ENCODE assay signal across 24 cellular contexts in genomic region chr16:58332997-58333700, GRCh38. TPM values are rescaled to one million over a fixed set of nuclear protein-coding genes. Genes with fewer than 3 reads are reported as not detected.
A peak's percentile ranks its signal among the peaks of the same experiment; 100 is the strongest.
DNase-seq lines count a peak whose midpoint lies in the region; ATAC-seq, FAIRE-seq and TF ChIP-seq lines count a peak whose summit lies in the region.
"Had no signal": no experiment of that assay in that cellular context is flagged by ENCODE, and none has a peak within 500 bp of the region (broad histone marks: within the 10 kb centered on the region; RNA-seq: fewer than 3 reads in every experiment).

No MANE protein-coding gene starts in this region.

- H3K9me3 ChIP-seq in H1 (ENCODE audit: insufficient read depth in 2 of 2, low read depth in 1 of 2, low read length in 1 of 2) (no peaks in the 10 kb centered on the region), PC-9 (ENCODE audit: insufficient read depth, low read depth) (no peaks in the 10 kb centered on the region)
- H3K9me3 ChIP-seq: A549, BE2C, SJCRH30 had no signal

- 0 out of 2 replicates have a peak, but pooled peaks cover 1% of the 10 kb centered on the region for H3K23me2 ChIP-seq in H1 (ENCODE audit: low read depth, low read length)

- no peak overlapping the region for H3K14ac ChIP-seq in H1 (ENCODE audit: insufficient read length)

- H4K91ac ChIP-seq in H1 (replicated peaks; ENCODE audit: insufficient read length, low read length): peak overlapping the region; percentile 65

- H2BK12ac ChIP-seq in H1 (ENCODE audit: low read depth, low read length): peak overlapping the region; percentile 19; the same call in 1 of the 2 replicates

- TF ChIP-seq POLR2A in H1 (IDR thresholded peaks at IDR 0.05; ENCODE audit: control extremely low read depth in 1 of 2, low read depth in 2 of 2, low read length in 2 of 2): no peak

- H3K36me3 Mint-ChIP-seq in GM23338 (ENCODE audit: low read depth): no peaks in the 10 kb centered on the region

- H3K27me3 ChIP-seq in GM23338 (ENCODE audit: insufficient read depth): no peaks in the 10 kb centered on the region
- H3K27me3 ChIP-seq in H1 (replicated peaks in 1 of 4; ENCODE audit: control insufficient read depth in 3 of 4, extremely low read depth in 1 of 4, insufficient read depth in 3 of 4, low read length in 3 of 4): no peaks in the 10 kb centered on the region
- no peaks in the 10 kb centered on the region for H3K27me3 ChIP-seq in PC-9 (ENCODE audit: insufficient read depth, low read depth)
- H3K27me3 ChIP-seq: SJCRH30 had no signal

- H4K20me1 ChIP-seq in GM23338 (replicated peaks; ENCODE audit: insufficient read depth) (no peaks in the 10 kb centered on the region), H1 (replicated peaks in 1 of 2; ENCODE audit: control insufficient read depth in 1 of 2, insufficient read depth in 2 of 2, low read length in 2 of 2) (no peaks in the 10 kb centered on the region), PC-9 (ENCODE audit: insufficient read depth) (no peaks in the 10 kb centered on the region)

- intact Hi-C loops in PC-9 (cut with micrococcal nuclease; ENCODE audit: unreplicated experiment): loop anchor here (10.0 kb wide), 1 partner anchor 422 kb away; no protein-coding TSS in a partner anchor

- H3K4me3 Mint-ChIP-seq in GM23338: no peak overlapping the region

- H3K4me2 ChIP-seq in GM23338: no peak overlapping the region
- H3K4me2 ChIP-seq in H1 (ENCODE audit: insufficient read depth in 1 of 2, low read depth in 2 of 2, low read length in 2 of 2): no peak overlapping the region
- no peak overlapping the region for H3K4me2 ChIP-seq in PC-9
- H3K4me2 ChIP-seq: A549, KMS-11 had no signal

- FAIRE-seq in H1 (lab: Jason Lieb, UNC): no peak
- FAIRE-seq: A549, GM12892, RCC 7860 had no signal

- POLR2A ChIA-PET in H1 (lab: Charles Lee; ENCODE audit: partially characterized antibody): interaction anchor here (0.6 to 1.3 kb wide), 2 partner anchors 59 to 432 kb away, joined by 3 read pairs; partner anchors contain the start of gene GINS3
- POLR2A ChIA-PET in PC-9 (lab: Charles Lee; ENCODE audit: unreplicated experiment): no interaction called here

- no peak for TF ChIP-seq RAD21 in H1 (IDR thresholded peaks at IDR 0.05 in 1 of 2, conservative IDR thresholded peaks at IDR 0.05 in 1 of 2; ENCODE audit: low read depth in 2 of 2, low read length in 2 of 2)

- peak; percentile 61 for ATAC-seq in GM23338
- ATAC-seq in HG02852 (IDR thresholded peaks at IDR 0.05; ENCODE audit: unreplicated experiment): no peak

- H2BK15ac ChIP-seq in H1 (ENCODE audit: low read length): no peak overlapping the region

- H3K79me2 ChIP-seq in GM23338 (replicated peaks; ENCODE audit: insufficient read depth): no peaks in the 10 kb centered on the region
- no peaks in the 10 kb centered on the region for H3K79me2 ChIP-seq in H1 (ENCODE audit: control insufficient read depth in 1 of 2, insufficient read depth in 2 of 2, low read length in 2 of 2)
- H3K79me2 ChIP-seq in PC-9 (ENCODE audit: low read depth): no peaks in the 10 kb centered on the region

- 70% methylated on average over 8 of the region's 9 CpGs; no CpG with 5 or more reads in 1 of the 2 experiments for WGBS in H1 (ENCODE audit: extremely low coverage in 1 of 2, insufficient coverage in 1 of 2, insufficient read length in 1 of 2, insufficient replicate concordance in 2 of 2, low coverage in 1 of 2, low lambda C conversion rate in 2 of 2, missing lambda C conversion rate in 1 of 2), 2 experiments

- peak overlapping the region; percentile 18 for H2BK120ac ChIP-seq in H1 (replicated peaks; ENCODE audit: low read depth, low read length)

- no peak overlapping the region for H3K23ac ChIP-seq in H1 (ENCODE audit: insufficient read length)

- no peak overlapping the region; the same call in 1 of the 2 replicates for H3K27ac ChIP-seq in GM23338 (ENCODE audit: low read depth)
- H3K27ac ChIP-seq in H1 (ENCODE audit: low read depth, low read length): no peak overlapping the region
- no peak overlapping the region for H3K27ac ChIP-seq in PC-9
- H3K27ac ChIP-seq: A549, GM23248, KMS-11, SJCRH30 had no signal

- H3K9me3 Mint-ChIP-seq in GM23338: no peaks in the 10 kb centered on the region

- no peak overlapping the region for H2AK5ac ChIP-seq in H1 (ENCODE audit: low read depth, low read length)

- CTCF ChIA-PET in H1 (lab: Charles Lee; ENCODE audit: partially characterized antibody): interaction anchor here (1.0 to 5.0 kb wide), 9 partner anchors 13 to 163 kb away, joined by 3 to 67 read pairs (median 4); partner anchors contain the start of gene PRSS54
- CTCF ChIA-PET in PC-9 (lab: Charles Lee): no interaction called here

- H3K9me2 ChIP-seq in GM23338 (ENCODE audit: insufficient read depth) (no peaks in the 10 kb centered on the region), PC-9 (ENCODE audit: insufficient read depth) (no peaks in the 10 kb centered on the region)

- H3K56ac ChIP-seq in H1 (replicated peaks; ENCODE audit: insufficient read length, low read depth, low read length): no peak overlapping the region

- peak overlapping the region; percentile 46 for H4K5ac ChIP-seq in H1 (ENCODE audit: insufficient read length, low read depth, low read length)

- no peak overlapping the region for H3K9ac ChIP-seq in H1 (replicated peaks in 1 of 4; ENCODE audit: extremely low read depth in 1 of 4, low read depth in 3 of 4, low read length in 3 of 4)
- H3K9ac ChIP-seq: GM23248, KMS-11 had no signal

- H3K18ac ChIP-seq in H1 (ENCODE audit: extremely low read depth, low read length): no peak overlapping the region; the same call in 1 of the 2 replicates

- no peak overlapping the region for H3K4me3 ChIP-seq in GM23338
- no peak overlapping the region for H3K4me3 ChIP-seq in H1 (ENCODE audit: extremely low read depth in 1 of 4, insufficient read depth in 2 of 4, low read depth in 3 of 4, low read length in 4 of 4)
- no peak overlapping the region for H3K4me3 ChIP-seq in PC-9
- H3K4me3 ChIP-seq: A549, GM23248, SJCRH30 had no signal

- no peak overlapping the region for H3K4ac ChIP-seq in H1 (replicated peaks; ENCODE audit: insufficient read length, low read depth, low read length)

- H4K8ac ChIP-seq in H1 (ENCODE audit: extremely low read depth, insufficient read depth, low read length): peak overlapping the region; percentile 35; the same call in 1 of the 2 replicates

- H3K36me3 ChIP-seq in GM23338 (ENCODE audit: insufficient read depth) (no peaks in the 10 kb centered on the region), H1 (ENCODE audit: control insufficient read depth in 2 of 4, insufficient read depth in 4 of 4, low read length in 3 of 4) (no peaks in the 10 kb centered on the region), PC-9 (ENCODE audit: low read depth) (no peaks in the 10 kb centered on the region)
- H3K36me3 ChIP-seq: BE2C, SJCRH30 had no signal

- no peak overlapping the region; the same call in 1 of the 2 replicates for H2BK5ac ChIP-seq in H1 (ENCODE audit: low read depth, low read length)

- no peaks in the 10 kb centered on the region for H3K79me1 ChIP-seq in H1 (ENCODE audit: low read depth, low read length)

- H3K27ac Mint-ChIP-seq in GM23338: no peak overlapping the region

- TF ChIP-seq EP300 in H1 (IDR thresholded peaks at IDR 0.05; ENCODE audit: borderline replicate concordance in 1 of 2, low read depth in 2 of 2, low read length in 2 of 2): no peak

- TF ChIP-seq CTCF in GM23338 (conservative IDR thresholded peaks at IDR 0.05; ENCODE audit: low read depth in 2 of 2) (no peak), H1 (IDR thresholded peaks at IDR 0.05; ENCODE audit: control extremely low read depth in 1 of 3, insufficient read depth in 1 of 3, low read depth in 1 of 3, low read length in 3 of 3) (no peak), PC-9 (conservative IDR thresholded peaks at IDR 0.05) (no peak)

- H3K4me1 ChIP-seq in GM23338 (ENCODE audit: insufficient read depth): peaks cover 32% of the 10 kb centered on the region
- peaks cover 2 to 10% (median 6%) of the 10 kb centered on the region in 4 experiments; a peak in 5 of 7 replicates for H3K4me1 ChIP-seq in H1 (replicated peaks in 1 of 4; ENCODE audit: control insufficient read depth in 3 of 4, insufficient read depth in 4 of 4, low read length in 3 of 4)
- peaks cover 41% of the 10 kb centered on the region for H3K4me1 ChIP-seq in PC-9 (replicated peaks; ENCODE audit: insufficient read depth)

- H2AFZ ChIP-seq in GM23338 (peak overlapping the region; percentile 88), H1 (ENCODE audit: low read length) (0 out of 2 replicates have a peak overlapping the region, but pooled peaks have one; percentile 33), PC-9 (no peak overlapping the region)
- H2AFZ ChIP-seq: GM23248 had no signal

- H3F3A ChIP-seq in GM23338 (replicated peaks; ENCODE audit: low read depth): 0 out of 2 replicates have a peak, but pooled peaks cover 3% of the 10 kb centered on the region
- H3F3A ChIP-seq in PC-9 (ENCODE audit: insufficient read depth, low read depth): peaks cover 26% of the 10 kb centered on the region; the same call in 1 of the 2 replicates

- BruUV-seq in PC-9 (replicated peaks; lab: Mats Ljungman, UMichigan): no TSS peak

- DNase-seq in GM23338 (ENCODE audit: low spot score) (peak; percentile 81), M059J (ENCODE audit: low read depth) (peak; percentile 12), H1 (ENCODE audit: low read depth in 1 of 2, low spot score in 2 of 2) (peak in 1 of 2 experiments; percentile 72), myocyte (ENCODE audit: low read depth) (peak; percentile 98), PC-9 (no peak), NCI-H2196 (lab: John Stamatoyannopoulos, UW; ENCODE audit: unreplicated experiment) (no peak), DMS53 treated with DMSO at 0.1 percent for 48 hours (lab: John Stamatoyannopoulos, UW; ENCODE audit: unreplicated experiment) (no peak)
- DNase-seq: BE2C, DND-41, NCI-H1105, NCI-H2029 treated with DMSO at 0.1 percent for 48 hours, NCI-H345, NCI-H524, NCI-H774, SJCRH30 had no signal

- peaks cover 3% of the 10 kb centered on the region for H3K27me3 Mint-ChIP-seq in GM23338 (ENCODE audit: insufficient read depth, low read depth, poor library complexity)

- H2BK20ac ChIP-seq in H1 (ENCODE audit: low read length): no peak overlapping the region

- peaks cover 27% of the 10 kb centered on the region for H3K4me1 Mint-ChIP-seq in GM23338

RNA-seq across cellular contexts. Expression of gene PRSS54, which starts 38.3 kb away (rescaled TPM):
- not detected in 2 replicates for total RNA-seq in GM23338 (2014; rRNA removed; shearing (Covaris generic))
- polyA plus RNA-seq in GM23338 (2016; fragmentation: Nextera tagmentation; extraction: Ambion mirVana): not detected in 2 replicates
- total RNA-seq in M059J (2014; rRNA removed; shearing (Covaris generic)): not detected in 2 replicates
- total RNA-seq in H1 (2021; fragmentation: NEBNext Ultra II Directional; extraction: Animal tissue kit (Norgen Biotek cat#: 25700)): not detected in 2 replicates
- polyA plus RNA-seq in H1 (2011; rRNA removed): not detected in 2 replicates
- not detected for polyA plus RNA-seq in H1 (2011; cell fraction: cytosol; rRNA removed)
- not detected for polyA plus RNA-seq in H1 (2011; cell fraction: nucleus; rRNA removed)
- not detected in 4 replicates for polyA plus RNA-seq in H1 (2012, experiment 1 of 2)
- not detected for polyA plus RNA-seq in H1 (2012, experiment 2 of 2)
- not detected for polyA plus RNA-seq in H1 (2013, experiment 1 of 2)
- not detected for polyA plus RNA-seq in H1 (2013, experiment 2 of 2)
- polyA minus RNA-seq in H1 (2011; rRNA and poly(A)+ RNA removed): 0.10 TPM in 1 of 2 replicates, not detected in the other
- not detected for polyA minus RNA-seq in H1 (2011; cell fraction: cytosol; rRNA and poly(A)+ RNA removed)
- polyA minus RNA-seq in H1 (2011; cell fraction: nucleus; rRNA and poly(A)+ RNA removed): not detected
- not detected in 2 replicates for total RNA-seq in myocyte
- not detected for polyA plus RNA-seq in myocyte (2012)
- not detected in 2 replicates for total RNA-seq in PC-9 (2021)
- total RNA-seq: G401, GM23248, HT1080, OCI-LY7, SJCRH30 had no signal
- polyA plus RNA-seq: A549, GM23248 had no signal

RNA-seq across cellular contexts. Expression of gene GINS3, which starts 59.1 kb away (rescaled TPM):
- total RNA-seq in GM23338 (2014; rRNA removed; shearing (Covaris generic)): 17.0 and 17.8 TPM in 2 replicates
- polyA plus RNA-seq in GM23338 (2016; fragmentation: Nextera tagmentation; extraction: Ambion mirVana) (8.8 and 9.4 TPM in 2 replicates), H1 (2011; rRNA removed) (9.5 and 12.9 TPM in 2 replicates)
- 26.3 and 27.1 TPM in 2 replicates for total RNA-seq in M059J (2014; rRNA removed; shearing (Covaris generic))
- 13.4 and 15.4 TPM in 2 replicates for total RNA-seq in H1 (2021; fragmentation: NEBNext Ultra II Directional; extraction: Animal tissue kit (Norgen Biotek cat#: 25700))
- 11.2 TPM for polyA plus RNA-seq in H1 (2011; cell fraction: cytosol; rRNA removed)
- 9.1 TPM for polyA plus RNA-seq in H1 (2011; cell fraction: nucleus; rRNA removed)
- polyA plus RNA-seq in H1 (2012, experiment 1 of 2): 11.9 to 14.8 TPM (median 12.8 TPM) in 4 replicates
- 8.1 TPM for polyA plus RNA-seq in H1 (2012, experiment 2 of 2)
- polyA plus RNA-seq in H1 (2013, experiment 1 of 2): 12.8 TPM
- 12.1 TPM for polyA plus RNA-seq in H1 (2013, experiment 2 of 2)
- polyA minus RNA-seq in H1 (2011; rRNA and poly(A)+ RNA removed): 13.4 and 20.0 TPM in 2 replicates
- 7.5 TPM for polyA minus RNA-seq in H1 (2011; cell fraction: cytosol; rRNA and poly(A)+ RNA removed)
- polyA minus RNA-seq in H1 (2011; cell fraction: nucleus; rRNA and poly(A)+ RNA removed): 7.6 TPM
- total RNA-seq in myocyte (3.6 and 5.9 TPM in 2 replicates), PC-9 (2021) (11.3 and 12.4 TPM in 2 replicates)
- 2.3 TPM for polyA plus RNA-seq in myocyte (2012)

Comparison
In these comparisons a context has a peak if more than half of its experiments do, and no peak if none do; other contexts are left out.
1. DNase-seq: peak in GM23338 (single experiment), M059J (single experiment) and myocyte (single experiment); none in PC-9 (0 of 2), NCI-H2196 (single experiment) and DMS53 treated with DMSO at 0.1 percent for 48 hours (single experiment).